In genomic region chr1:113141650-113142473, GRCh38 we compare ENCODE assay signal across 13 cellular contexts.
DNase-seq lines count a peak whose midpoint lies in the region; ATAC-seq and TF ChIP-seq lines count a peak whose summit lies in the region.
"Had no signal": no experiment of that assay in that cellular context is flagged by ENCODE, and none has a peak within 500 bp of the region (broad histone marks: within the 10 kb centered on the region; RNA-seq: fewer than 3 reads in every experiment).

No MANE protein-coding gene starts in this region.

- H3K36me3 ChIP-seq in GM23248 (ENCODE audit: low read depth), result no peaks in the 10 kb centered on the region
- H3K36me3 ChIP-seq in PC-3 (ENCODE audit: low read depth, low read length), result no peaks in the 10 kb centered on the region
- no peaks in the 10 kb centered on the region for H3K36me3 ChIP-seq in MG63
- H3K36me3 ChIP-seq in Karpas-422 (ENCODE audit: insufficient read depth, low read length), result no peaks in the 10 kb centered on the region

- H3K9me2 ChIP-seq in GM23248 (ENCODE audit: insufficient read depth), result no peaks in the 10 kb centered on the region
- H3K9me2 ChIP-seq in PC-3 (replicated peaks; ENCODE audit: low read length), result no peaks in the 10 kb centered on the region
- H3K9me2 ChIP-seq in Karpas-422 (replicated peaks; ENCODE audit: insufficient read depth, low read length), result no peaks in the 10 kb centered on the region

- intact Hi-C loops in PC-3 (cut with micrococcal nuclease) (loop anchor here (2.0 kb wide), 1 partner anchor 247 kb away; no protein-coding TSS in a partner anchor), sciatic nerve (cut with DNase I) (loop anchor here (10.0 kb wide), 1 partner anchor 533 kb away; no protein-coding TSS in a partner anchor)

- H3K4me3 ChIP-seq in GM23248 (no peak overlapping the region), PC-3 (ENCODE audit: low read length) (no peak overlapping the region), MG63 (no peak overlapping the region), Karpas-422 (ENCODE audit: low read length) (no peak overlapping the region)

- H3K4me1 ChIP-seq in GM23248 (ENCODE audit: insufficient read depth), result peaks cover 28% of the 10 kb centered on the region
- peaks cover 21% of the 10 kb centered on the region for H3K4me1 ChIP-seq in PC-3 (ENCODE audit: insufficient read depth, low read length)
- 0 out of 2 replicates have a peak, but pooled peaks cover 3% of the 10 kb centered on the region for H3K4me1 ChIP-seq in Karpas-422 (ENCODE audit: low read length)

- WGBS in GM23248 (ENCODE audit: low coverage in 1 of 2, low lambda C conversion rate in 2 of 2, missing lambda C conversion rate in 2 of 2), 2 experiments, result 44 to 45% methylated on average over 4 of the region's 4 CpGs

- no peak for TF ChIP-seq CTCF in PC-3 (conservative IDR thresholded peaks at IDR 0.05; ENCODE audit: low read depth, low read length)

- peak; percentile 76 for DNase-seq in GM23248
- DNase-seq in PC-3, result peak; percentile 64
- DNase-seq in erythroblast (lab: John Stamatoyannopoulos, UW), result peak; percentile 93 to 98
- no peak for DNase-seq in sciatic nerve (ENCODE audit: low spot score)
- DNase-seq in MG63, result no peak
- no peak for DNase-seq in Karpas-422
- DNase-seq in MV-4-11 (lab: John Stamatoyannopoulos, UW), result no peak
- DNase-seq in NCI-H2107 treated with DMSO at 0.1 percent for 48 hours (lab: John Stamatoyannopoulos, UW; ENCODE audit: unreplicated experiment), result no peak
- DNase-seq: activated T-cell treated with anti-CD3 and anti-CD28 coated beads for 4 hours; cerebellar nuclear complex; natural killer cell; NCI-H524 treated with DMSO at 0.1 percent for 48 hours; stimulated activated CD4-positive, alpha-beta T cell treated with anti-CD3 and anti-CD28 coated beads, Interleukin-2, amount 100 ng/mL, for 48 hours had no signal

- H3K9ac ChIP-seq in GM23248, result peak overlapping the region; percentile 18
- no peak overlapping the region for H3K9ac ChIP-seq in PC-3 (ENCODE audit: low read length)
- H3K9ac ChIP-seq in Karpas-422 (ENCODE audit: low read length), result no peak overlapping the region

- H4K20me1 ChIP-seq in GM23248 (ENCODE audit: insufficient read depth) (no peaks in the 10 kb centered on the region), PC-3 (ENCODE audit: low read length) (no peaks in the 10 kb centered on the region), Karpas-422 (ENCODE audit: insufficient read depth, low read depth, low read length) (no peaks in the 10 kb centered on the region)

- H3K27ac ChIP-seq in GM23248 (peak overlapping the region; percentile 55), PC-3 (ENCODE audit: low read length) (peak overlapping the region; percentile 10), Karpas-422 (ENCODE audit: low read length) (no peak overlapping the region)

- ATAC-seq in PC-3 (peak; percentile 52), sciatic nerve (peak; percentile 44)
- ATAC-seq: natural killer cell had no signal

- POLR2A ChIA-PET in PC-3 (lab: Charles Lee; ENCODE audit: unreplicated experiment), result no interaction called here

- TF ChIP-seq POLR2A in erythroblast (IDR thresholded peaks at IDR 0.05; ENCODE audit: low read length), result peak; percentile 40

- peak overlapping the region; percentile 30 for H3K4me2 ChIP-seq in GM23248 (ENCODE audit: unreplicated experiment)
- H3K4me2 ChIP-seq in PC-3 (ENCODE audit: low read length), result 0 out of 2 replicates have a peak overlapping the region, but pooled peaks have one; percentile 18
- H3K4me2 ChIP-seq in Karpas-422 (ENCODE audit: low read depth, low read length, poor library complexity, severe bottlenecking), result no peak overlapping the region

- H3K79me2 ChIP-seq in GM23248 (ENCODE audit: insufficient read depth) (no peaks in the 10 kb centered on the region), PC-3 (ENCODE audit: low read length) (no peaks in the 10 kb centered on the region), Karpas-422 (ENCODE audit: low read length) (no peaks in the 10 kb centered on the region)

- in situ Hi-C loops in GM23248 (cut with MboI), result loop anchor here (10.0 to 25.0 kb wide), 2 partner anchors 543 to 795 kb away; partner anchors contain the start of gene HIPK1

- CTCF ChIA-PET in PC-3 (lab: Charles Lee), result interaction anchor here (0.5 to 1.2 kb wide), 3 partner anchors 69 to 247 kb away, joined by 3 to 4 read pairs (median 3); partner anchors contain the start of gene LRIG2

- H3K27me3 ChIP-seq in GM23248 (replicated peaks; ENCODE audit: insufficient read depth) (no peaks in the 10 kb centered on the region), PC-3 (ENCODE audit: low read length) (no peaks in the 10 kb centered on the region), MG63 (no peaks in the 10 kb centered on the region), Karpas-422 (ENCODE audit: low read length) (no peaks in the 10 kb centered on the region)

- no TSS peak for BruUV-seq in PC-3 (replicated peaks; lab: Mats Ljungman, UMichigan)

- H3F3A ChIP-seq in GM23248 (ENCODE audit: insufficient read depth) (peaks cover 23% of the 10 kb centered on the region), PC-3 (ENCODE audit: low read length, unreplicated experiment) (no peaks in the 10 kb centered on the region)

- H2AFZ ChIP-seq in GM23248, result peak overlapping the region; percentile 86
- H2AFZ ChIP-seq in PC-3 (ENCODE audit: low read length), result peak overlapping the region; percentile 80
- no peak overlapping the region for H2AFZ ChIP-seq in Karpas-422 (ENCODE audit: low read length)

- no peaks in the 10 kb centered on the region for H3K9me3 ChIP-seq in GM23248 (ENCODE audit: low read depth)
- H3K9me3 ChIP-seq in PC-3 (ENCODE audit: low read length), result no peaks in the 10 kb centered on the region
- H3K9me3 ChIP-seq in MG63, result no peaks in the 10 kb centered on the region
- no peaks in the 10 kb centered on the region for H3K9me3 ChIP-seq in Karpas-422 (ENCODE audit: low read length)

Comparison
In these comparisons a context has a peak if more than half of its experiments do, and no peak if none do; other contexts are left out.
1. DNase-seq: peak in GM23248 (single experiment), PC-3 (single experiment) and erythroblast (2 of 2); none in sciatic nerve (single experiment), MG63 (single experiment), Karpas-422 (single experiment), MV-4-11 (single experiment) and NCI-H2107 treated with DMSO at 0.1 percent for 48 hours (single experiment).